9 cellular contexts compared by ENCODE assay signal in the genomic region with DNA sequence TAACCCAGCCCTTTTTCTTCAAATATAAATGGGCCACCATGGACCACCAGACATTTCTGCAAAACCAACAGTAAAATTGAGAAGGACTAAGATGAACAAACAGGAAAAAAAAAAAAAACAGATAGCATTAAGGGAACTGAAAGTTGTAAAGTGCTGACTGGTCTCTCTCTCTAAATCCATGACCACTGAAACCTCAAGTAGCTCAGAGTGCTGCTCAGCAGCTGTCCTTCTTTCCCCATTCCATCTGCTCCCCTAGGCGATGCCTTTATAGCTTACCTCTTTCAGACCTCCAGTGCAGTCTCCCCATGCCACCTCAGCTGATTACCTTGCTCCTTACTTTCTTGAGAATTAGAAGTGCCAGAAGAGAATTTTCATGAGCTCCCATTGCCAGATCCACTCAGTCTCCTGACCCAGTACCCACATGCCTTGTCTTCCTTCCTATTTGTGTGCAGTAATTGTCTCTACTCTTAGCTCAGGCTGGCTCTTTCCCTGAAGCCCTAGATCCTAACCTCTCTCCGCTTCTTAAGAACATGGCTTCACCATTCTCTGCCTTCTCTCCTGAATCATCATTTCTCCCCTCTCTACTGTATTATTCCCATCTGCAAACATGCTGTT.
DNase-seq lines count a peak whose midpoint lies in the region; ATAC-seq and TF ChIP-seq lines count a peak whose summit lies in the region.
"Had no signal": no experiment of that assay in that cellular context is flagged by ENCODE, and none has a peak within 500 bp of the region (broad histone marks: within the 10 kb centered on the region; RNA-seq: fewer than 3 reads in every experiment).

No MANE protein-coding gene starts in this region.

- H3K4me3 ChIP-seq in neutrophil (ENCODE audit: low read depth in 1 of 2, low read length in 1 of 2): no peak overlapping the region
- H3K4me3 ChIP-seq: A549 had no signal

- peak; percentile 94 for ATAC-seq in HG02759 (IDR thresholded peaks at IDR 0.05; ENCODE audit: unreplicated experiment)
- ATAC-seq: A549 had no signal

- peak overlapping the region; percentile 53 for H3K27ac ChIP-seq in neutrophil
- H3K27ac ChIP-seq: A549 had no signal

- DNase-seq in NCI-H2171 treated with DMSO at 0.1 percent for 48 hours (lab: John Stamatoyannopoulos, UW) (peak; percentile 23), NCI-H2171 (lab: John Stamatoyannopoulos, UW) (no peak), NAMALWA (ENCODE audit: low spot score) (peak; percentile 53), LoVo (ENCODE audit: low spot score) (no peak), posterior cingulate gyrus (no peak), foreskin melanocyte (no peak)

- no peaks in the 10 kb centered on the region for H3K27me3 ChIP-seq in neutrophil

- H3K36me3 ChIP-seq in neutrophil: no peaks in the 10 kb centered on the region

- peaks cover 29 to 30% of the 10 kb centered on the region in 2 experiments for H3K4me1 ChIP-seq in neutrophil (ENCODE audit: control insufficient read depth in 1 of 2, insufficient read depth in 1 of 2, low read depth in 1 of 2, low read length in 1 of 2)
- H3K4me1 ChIP-seq: A549 had no signal

- no peaks in the 10 kb centered on the region for H3K9me3 ChIP-seq in neutrophil
- H3K9me3 ChIP-seq: A549 had no signal

- intact Hi-C loops in posterior cingulate gyrus (cut with DNase I): no loop called here

- TF ChIP-seq CTCF in neutrophil (IDR thresholded peaks at IDR 0.05): no peak

Comparison
In these comparisons a context has a peak if more than half of its experiments do, and no peak if none do; other contexts are left out.
1. DNase-seq: peak in NCI-H2171 treated with DMSO at 0.1 percent for 48 hours (single experiment) and NAMALWA (single experiment); none in NCI-H2171 (single experiment), LoVo (single experiment), posterior cingulate gyrus (0 of 10) and foreskin melanocyte (single experiment).